Comparison of ENCODE assay signal across 15 cellular contexts in the genomic region with DNA sequence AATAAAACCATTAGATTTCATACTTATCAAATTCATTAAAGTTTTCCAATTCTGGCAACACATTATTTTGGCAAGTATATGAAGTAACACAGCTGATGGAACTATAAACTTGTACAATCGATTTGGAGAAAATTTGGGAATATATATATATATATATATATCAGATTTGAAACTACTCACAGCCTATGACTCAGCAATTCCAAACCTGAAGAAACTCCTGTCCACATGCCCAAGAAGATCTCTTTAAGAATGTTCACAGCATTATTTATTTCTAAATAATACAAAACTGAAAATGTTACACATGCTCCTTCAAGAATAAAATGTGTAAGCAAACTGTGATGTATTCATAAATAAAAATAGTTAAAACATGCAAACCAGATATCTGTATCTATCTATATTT.
DNase-seq lines count a peak whose midpoint lies in the region; ATAC-seq, FAIRE-seq and TF ChIP-seq lines count a peak whose summit lies in the region.
"Had no signal": no experiment of that assay in that cellular context is flagged by ENCODE, and none has a peak within 500 bp of the region (broad histone marks: within the 10 kb centered on the region; RNA-seq: fewer than 3 reads in every experiment).

No MANE protein-coding gene starts in this region.

- H3F3A ChIP-seq in PC-9 (ENCODE audit: insufficient read depth, low read depth), result peaks cover 6% of the 10 kb centered on the region; the same call in 1 of the 2 replicates

- peak; percentile 20 for DNase-seq in MCF 10A (ENCODE audit: unreplicated experiment)
- DNase-seq in mammary epithelial cell, result no peak
- DNase-seq in PC-9, result no peak
- DNase-seq in bronchial epithelial cell (ENCODE audit: low read depth), result peak; percentile 52
- DNase-seq in keratinocyte (ENCODE audit: low read depth, low spot score), result no peak
- no peak for DNase-seq in prostate gland (ENCODE audit: low spot score)
- no peak for DNase-seq in A673 (ENCODE audit: low spot score)
- no peak for DNase-seq in left lung
- DNase-seq: 8988T; C1 segment of cervical spinal cord; CD4-positive, alpha-beta T cell; DMS79; HCEC 1CT had no signal

- H3K4me1 Mint-ChIP-seq in MCF 10A (ENCODE audit: insufficient read depth, unreplicated experiment), result peaks cover 41% of the 10 kb centered on the region
- H3K4me1 Mint-ChIP-seq: B cell had no signal

- H3K79me2 ChIP-seq in mammary epithelial cell (ENCODE audit: insufficient read depth, low read length), result no peaks in the 10 kb centered on the region
- H3K79me2 ChIP-seq in PC-9 (ENCODE audit: low read depth), result no peaks in the 10 kb centered on the region
- no peaks in the 10 kb centered on the region for H3K79me2 ChIP-seq in keratinocyte (ENCODE audit: control insufficient read depth, insufficient read depth, low read length)

- H3K36me3 ChIP-seq in mammary epithelial cell (ENCODE audit: insufficient read depth, low read length) (no peaks in the 10 kb centered on the region), PC-9 (ENCODE audit: low read depth) (no peaks in the 10 kb centered on the region), bronchial epithelial cell (ENCODE audit: control insufficient read depth, insufficient read depth, low read length) (no peaks in the 10 kb centered on the region), keratinocyte (ENCODE audit: control insufficient read depth in 2 of 2, extremely low read depth in 1 of 2, insufficient read depth in 2 of 2, low read length in 2 of 2) (no peaks in the 10 kb centered on the region), prostate gland (no peaks in the 10 kb centered on the region), A673 (ENCODE audit: insufficient read depth, low read length, poor library complexity, severe bottlenecking) (no peaks in the 10 kb centered on the region), left lung (no peaks in the 10 kb centered on the region)

- no peak overlapping the region for H3K27ac ChIP-seq in mammary epithelial cell (ENCODE audit: insufficient read depth, low read depth, low read length)
- peak overlapping the region; percentile 49; the same call in 1 of the 2 replicates for H3K27ac ChIP-seq in PC-9
- H3K27ac ChIP-seq in keratinocyte (ENCODE audit: control insufficient read depth, insufficient read depth, low read length), result peak overlapping the region; percentile 31
- H3K27ac ChIP-seq in prostate gland, result no peak overlapping the region
- no peak overlapping the region for H3K27ac ChIP-seq in A673 (ENCODE audit: low read depth, low read length, poor library complexity, severe bottlenecking)
- H3K27ac ChIP-seq in left lung, result no peak overlapping the region

- H3K9me3 ChIP-seq in mammary epithelial cell (replicated peaks; ENCODE audit: insufficient read depth, low read length) (no peaks in the 10 kb centered on the region), PC-9 (ENCODE audit: insufficient read depth, low read depth) (no peaks in the 10 kb centered on the region), keratinocyte (ENCODE audit: control insufficient read depth, low read depth, low read length) (no peaks in the 10 kb centered on the region), prostate gland (no peaks in the 10 kb centered on the region), A673 (ENCODE audit: low read depth, low read length, poor library complexity, severe bottlenecking) (no peaks in the 10 kb centered on the region), left lung (no peaks in the 10 kb centered on the region)

- H3K9me2 ChIP-seq in PC-9 (ENCODE audit: insufficient read depth), result no peaks in the 10 kb centered on the region

- no peak overlapping the region for H3K4me2 ChIP-seq in mammary epithelial cell (ENCODE audit: insufficient read depth, low read depth, low read length)
- no peak overlapping the region for H3K4me2 ChIP-seq in PC-9
- H3K4me2 ChIP-seq in keratinocyte (ENCODE audit: control insufficient read depth, extremely low read depth, insufficient read depth, low read depth, low read length), result no peak overlapping the region

- H3K4me3 Mint-ChIP-seq in MCF 10A (ENCODE audit: unreplicated experiment), result no peak overlapping the region
- H3K4me3 Mint-ChIP-seq: B cell; CD4-positive, alpha-beta T cell had no signal

- dilution Hi-C loops in mammary epithelial cell (cut with HindIII; ENCODE audit: low sequenced_read_pairs), result no loop called here
- dilution Hi-C loops in keratinocyte (cut with MboI; ENCODE audit: extremely low pct_ligation_motif_present, low sequenced_read_pairs), result no loop called here

- in situ Hi-C loops in mammary epithelial cell (cut with MboI; ENCODE audit: low sequenced_read_pairs in 2 of 2), result no loop called here

- no peak for ATAC-seq in left lung
- ATAC-seq: GM12878 had no signal

- intact Hi-C loops in MCF 10A (cut with micrococcal nuclease) (no loop called here), mammary epithelial cell (cut with micrococcal nuclease) (no loop called here), PC-9 (cut with micrococcal nuclease; ENCODE audit: unreplicated experiment) (loop anchor here (5.0 kb wide), 1 partner anchor 258 kb away; no protein-coding TSS in a partner anchor), prostate gland (cut with DNase I) (no loop called here), A673 (cut with micrococcal nuclease; ENCODE audit: unreplicated experiment) (no loop called here), left lung (cut with DNase I) (no loop called here)

- H3K4me3 ChIP-seq in mammary epithelial cell (replicated peaks in 1 of 3; ENCODE audit: insufficient read depth in 1 of 3, low read depth in 2 of 3, low read length in 3 of 3) (no peak overlapping the region), PC-9 (no peak overlapping the region), bronchial epithelial cell (ENCODE audit: low read depth, low read length) (no peak overlapping the region), keratinocyte (ENCODE audit: control insufficient read depth in 2 of 3, extremely low read depth in 1 of 3, insufficient read depth in 2 of 3, low read depth in 1 of 3, low read length in 3 of 3) (no peak overlapping the region), prostate gland (no peak overlapping the region), A673 (ENCODE audit: low read depth, low read length, poor library complexity, severe bottlenecking) (no peak overlapping the region), left lung (no peak overlapping the region)
- H3K4me3 ChIP-seq: GM12878 had no signal

- H3K4me1 ChIP-seq in mammary epithelial cell (ENCODE audit: insufficient read depth, low read length) (no peaks in the 10 kb centered on the region), PC-9 (replicated peaks; ENCODE audit: insufficient read depth) (peaks cover 23% of the 10 kb centered on the region), keratinocyte (ENCODE audit: control insufficient read depth, extremely low read depth, insufficient read depth, low read length) (peaks cover 24% of the 10 kb centered on the region), prostate gland (replicated peaks) (no peaks in the 10 kb centered on the region), A673 (ENCODE audit: insufficient read depth, low read length, poor library complexity, severe bottlenecking) (no peaks in the 10 kb centered on the region), left lung (no peaks in the 10 kb centered on the region)

- CTCF ChIA-PET in MCF 10A (lab: Yijun Ruan, JAX) (interaction anchor here (0.7 to 0.8 kb wide), 2 partner anchors 39 to 427 kb away, joined by 3 read pairs; no protein-coding TSS in a partner anchor), mammary epithelial cell (lab: Charles Lee; ENCODE audit: low non-redundant PET) (no interaction called here), PC-9 (lab: Charles Lee) (no interaction called here), A673 (lab: Charles Lee) (no interaction called here)

- H3K27ac Mint-ChIP-seq in MCF 10A (ENCODE audit: low read depth, unreplicated experiment), result peak overlapping the region; percentile 9
- H3K27ac Mint-ChIP-seq: B cell; CD4-positive, alpha-beta T cell had no signal

- H2AFZ ChIP-seq in mammary epithelial cell (ENCODE audit: low read depth, low read length) (no peak overlapping the region), PC-9 (no peak overlapping the region), keratinocyte (ENCODE audit: control insufficient read depth, low read length) (peak overlapping the region; percentile 46)

- POLR2A ChIA-PET in MCF 10A (lab: Yijun Ruan, JAX), result no interaction called here
- POLR2A ChIA-PET in PC-9 (lab: Charles Lee; ENCODE audit: unreplicated experiment), result no interaction called here
- POLR2A ChIA-PET in A673 (lab: Charles Lee; ENCODE audit: low non-redundant PET), result no interaction called here

- H3K9ac ChIP-seq in mammary epithelial cell (ENCODE audit: insufficient read depth, low read length) (no peak overlapping the region), keratinocyte (ENCODE audit: control insufficient read depth, extremely low read depth, insufficient read depth, low read length) (peak overlapping the region; percentile 15)

- FAIRE-seq in bronchial epithelial cell (lab: Jason Lieb, UNC), result no peak
- FAIRE-seq in keratinocyte (lab: Jason Lieb, UNC), result no peak
- FAIRE-seq: GM12878 had no signal

- H3K36me3 Mint-ChIP-seq in MCF 10A (ENCODE audit: insufficient read depth, unreplicated experiment), result no peaks in the 10 kb centered on the region

- WGBS in mammary epithelial cell (ENCODE audit: low coverage, missing lambda C conversion rate), result 93% methylated on average over 1 of the region's 1 CpG
- WGBS in prostate gland, result 69% methylated on average over 1 of the region's 1 CpG

- no peaks in the 10 kb centered on the region for H3K9me3 Mint-ChIP-seq in MCF 10A (ENCODE audit: unreplicated experiment)
- H3K9me3 Mint-ChIP-seq: CD4-positive, alpha-beta T cell had no signal

- H4K20me1 ChIP-seq in mammary epithelial cell (ENCODE audit: insufficient read depth, low read length), result no peaks in the 10 kb centered on the region
- H4K20me1 ChIP-seq in PC-9 (ENCODE audit: insufficient read depth), result no peaks in the 10 kb centered on the region
- no peaks in the 10 kb centered on the region for H4K20me1 ChIP-seq in keratinocyte (ENCODE audit: control insufficient read depth, extremely low read depth, insufficient read depth, low read length)

- BruUV-seq in MCF 10A (replicated peaks; lab: Mats Ljungman, UMichigan) (no TSS peak), mammary epithelial cell (replicated peaks; lab: Mats Ljungman, UMichigan) (no TSS peak), PC-9 (replicated peaks; lab: Mats Ljungman, UMichigan) (no TSS peak), A673 (replicated peaks; lab: Mats Ljungman, UMichigan) (no TSS peak)

- no peaks in the 10 kb centered on the region for H3K27me3 Mint-ChIP-seq in MCF 10A (ENCODE audit: insufficient read depth, unreplicated experiment)
- H3K27me3 Mint-ChIP-seq: B cell had no signal

- no peaks in the 10 kb centered on the region for H3K27me3 ChIP-seq in mammary epithelial cell (ENCODE audit: insufficient read depth, low read length)
- no peaks in the 10 kb centered on the region for H3K27me3 ChIP-seq in PC-9 (ENCODE audit: insufficient read depth, low read depth)
- no peaks in the 10 kb centered on the region for H3K27me3 ChIP-seq in bronchial epithelial cell (ENCODE audit: control insufficient read depth, insufficient read depth, low read length)
- H3K27me3 ChIP-seq in keratinocyte (ENCODE audit: control insufficient read depth, extremely low read depth, insufficient read depth, low read length), result no peaks in the 10 kb centered on the region
- H3K27me3 ChIP-seq in prostate gland (replicated peaks; ENCODE audit: insufficient read depth), result no peaks in the 10 kb centered on the region
- no peaks in the 10 kb centered on the region for H3K27me3 ChIP-seq in A673 (replicated peaks; ENCODE audit: insufficient read depth, low read depth, low read length, poor library complexity)
- H3K27me3 ChIP-seq in left lung, result peaks cover 0 to 9% of the 10 kb centered on the region in 2 donors

- no peaks in the 10 kb centered on the region for H3K9me1 ChIP-seq in keratinocyte (ENCODE audit: control insufficient read depth, extremely low read depth, insufficient read depth, low read length)

- TF ChIP-seq CTCF in MCF 10A (IDR thresholded peaks at IDR 0.05; ENCODE audit: unreplicated experiment) (no peak), mammary epithelial cell (conservative IDR thresholded peaks at IDR 0.05 in 1 of 2, IDR thresholded peaks at IDR 0.05 in 1 of 2; ENCODE audit: extremely low read depth in 1 of 2, insufficient read depth in 1 of 2, low read depth in 1 of 2, low read length in 2 of 2) (no peak), PC-9 (conservative IDR thresholded peaks at IDR 0.05) (no peak), bronchial epithelial cell (IDR thresholded peaks at IDR 0.05; ENCODE audit: insufficient read depth, low read length, severe bottlenecking) (no peak), keratinocyte (optimal IDR thresholded peaks at IDR 0.05 in 1 of 3, IDR thresholded peaks at IDR 0.05 in 1 of 3, conservative IDR thresholded peaks at IDR 0.05 in 1 of 3; ENCODE audit: extremely low read depth in 1 of 3, insufficient read depth in 2 of 3, low read length in 3 of 3) (no peak), prostate gland (IDR thresholded peaks at IDR 0.05) (no peak), A673 (conservative IDR thresholded peaks at IDR 0.05; ENCODE audit: low read depth, low read length) (no peak), left lung (IDR thresholded peaks at IDR 0.05) (no peak)

- no peak for TF ChIP-seq POLR2A in prostate gland (IDR thresholded peaks at IDR 0.05)

Comparison
In these comparisons a context has a peak if more than half of its experiments do, and no peak if none do; other contexts are left out.
1. DNase-seq: peak in MCF 10A (single experiment) and bronchial epithelial cell (single experiment); none in mammary epithelial cell (single experiment), PC-9 (0 of 2), keratinocyte (single experiment), prostate gland (single experiment), A673 (single experiment) and left lung (0 of 2).
2. H3K27ac ChIP-seq: peak in PC-9 (single experiment) and keratinocyte (single experiment); none in mammary epithelial cell (single experiment), prostate gland (0 of 2), A673 (single experiment) and left lung (0 of 2).